ENCODE assay signal across 26 cellular contexts in the genomic region with DNA sequence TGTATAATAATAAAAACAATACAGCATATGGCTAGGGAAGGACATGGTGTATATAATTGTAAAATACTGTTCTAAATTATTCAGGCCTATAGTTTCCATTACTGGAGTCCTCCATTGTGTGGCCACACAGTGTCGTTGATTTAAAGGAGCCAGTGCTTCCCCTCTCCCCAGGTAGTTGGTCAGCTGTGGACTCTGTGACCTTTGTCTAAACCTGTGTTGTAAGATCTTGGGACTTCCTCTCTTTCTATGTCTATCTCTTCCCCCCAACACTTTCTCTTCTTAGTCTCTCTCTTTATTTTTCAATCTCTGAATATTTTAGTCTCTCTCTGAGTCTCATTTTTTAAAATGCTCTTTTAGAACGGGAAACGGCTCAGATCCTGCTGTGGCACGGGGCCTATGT. TPM values are rescaled to one million over a fixed set of nuclear protein-coding genes. Genes with fewer than 3 reads are reported as not detected.
"Had no signal": no experiment of that assay in that cellular context is flagged by ENCODE, and none has a peak within 500 bp of the region (broad histone marks: within the 10 kb centered on the region; RNA-seq: fewer than 3 reads in every experiment).

No MANE protein-coding gene starts in this region.

- H3K27me3 Mint-ChIP-seq: activated CD4-positive, alpha-beta memory T cell treated with anti-CD3 and anti-CD28 coated beads, Interleukin-2, amount 10 ng/mL, durations not matched to agents 7 days and 5 days; activated naive CD4-positive, alpha-beta T cell treated with anti-CD3 and anti-CD28 coated beads, Interleukin-2, amount 50 U/mL, for 24 hours; activated T-cell treated with anti-CD3 and anti-CD28 coated beads, Interleukin-2, amount 50 U/mL, for 24 hours; memory B cell; naive thymus-derived CD4-positive, alpha-beta T cell; T-helper 17 cell had no signal

- H3K4me3 ChIP-seq: coronary artery, esophagus muscularis mucosa, mucosa of descending colon, transverse colon had no signal

- H3K9me3 Mint-ChIP-seq: activated CD4-positive, alpha-beta memory T cell treated with anti-CD3 and anti-CD28 coated beads, Interleukin-2, amount 10 ng/mL, durations not matched to agents 7 days and 5 days; activated naive CD4-positive, alpha-beta T cell treated with anti-CD3 and anti-CD28 coated beads, Interleukin-2, amount 50 U/mL, for 24 hours; activated T-cell treated with anti-CD3 and anti-CD28 coated beads, Interleukin-2, amount 50 U/mL, for 24 hours; memory B cell; naive thymus-derived CD4-positive, alpha-beta T cell; WTC11 had no signal

- FAIRE-seq: kidney, TTC549 had no signal

- H3K27ac Mint-ChIP-seq: activated CD4-positive, alpha-beta memory T cell treated with anti-CD3 and anti-CD28 coated beads, Interleukin-2, amount 10 ng/mL, durations not matched to agents 7 days and 5 days; activated naive CD4-positive, alpha-beta T cell treated with anti-CD3 and anti-CD28 coated beads, Interleukin-2, amount 50 U/mL, for 24 hours; WTC11 had no signal

- H3K9me3 ChIP-seq: esophagus muscularis mucosa, mucosa of descending colon, transverse colon had no signal

- H3K27ac ChIP-seq: coronary artery, esophagus muscularis mucosa, transverse colon had no signal

- DNase-seq: activated CD4-positive, alpha-beta memory T cell treated with anti-CD3 and anti-CD28 coated beads, Interleukin-2, amount 10 ng/mL, durations not matched to agents 7 days and 5 days; activated CD4-positive, alpha-beta T cell treated with anti-CD3 and anti-CD28 coated beads for 4 hours; activated effector memory CD4-positive, alpha-beta T cell treated with anti-CD3 and anti-CD28 coated beads, Interleukin-2, amount 50 U/mL, for 16 hours; activated T-cell treated with anti-CD3 and anti-CD28 coated beads, Interleukin-2, amount 50 U/mL, for 24 hours; hippocampal formation; kidney; left ventricle myocardium superior; mucosa of descending colon; naive thymus-derived CD4-positive, alpha-beta T cell; nucleus accumbens; posterior cingulate gyrus; retina; stimulated activated CD4-positive, alpha-beta T cell treated with anti-CD3 and anti-CD28 coated beads, Interleukin-4, amount 100 ng/mL, for 24 hours; stimulated activated naive CD4-positive, alpha-beta T cell; substantia nigra; T-helper 17 cell; transverse colon had no signal

- ATAC-seq: left ventricle myocardium superior; mucosa of descending colon; naive thymus-derived CD4-positive, alpha-beta T cell; T-helper 17 cell; WTC11 had no signal

- H3K4me3 Mint-ChIP-seq: activated CD4-positive, alpha-beta memory T cell treated with anti-CD3 and anti-CD28 coated beads, Interleukin-2, amount 10 ng/mL, durations not matched to agents 7 days and 5 days; activated naive CD4-positive, alpha-beta T cell treated with anti-CD3 and anti-CD28 coated beads, Interleukin-2, amount 50 U/mL, for 24 hours; activated T-cell treated with anti-CD3 and anti-CD28 coated beads, Interleukin-2, amount 50 U/mL, for 24 hours; memory B cell; naive thymus-derived CD4-positive, alpha-beta T cell; T-helper 17 cell; WTC11 had no signal

- H3K4me1 ChIP-seq: esophagus muscularis mucosa had no signal

- H3K4me1 Mint-ChIP-seq: activated naive CD4-positive, alpha-beta T cell treated with anti-CD3 and anti-CD28 coated beads, Interleukin-2, amount 50 U/mL, for 24 hours; memory B cell had no signal

- H3K27me3 ChIP-seq: esophagus muscularis mucosa, transverse colon had no signal

RNA-seq across cellular contexts. Expression of a gene that starts 37.7 kb away (rescaled TPM):
- total RNA-seq: cardiac septum, glomerular endothelial cell, left ventricle myocardium superior, skeletal muscle tissue, WTC11 had no signal
- polyA plus RNA-seq: naive thymus-derived CD4-positive, alpha-beta T cell had no signal
